9 cellular contexts compared by ENCODE assay signal in genomic region chr16:56632160-56632847, GRCh38. TPM values are rescaled to one million over a fixed set of nuclear protein-coding genes. Genes with fewer than 3 reads are reported as not detected.
DNase-seq lines count a peak whose midpoint lies in the region; FAIRE-seq and TF ChIP-seq lines count a peak whose summit lies in the region.
"Had no signal": no experiment of that assay in that cellular context is flagged by ENCODE, and none has a peak within 500 bp of the region (broad histone marks: within the 10 kb centered on the region; RNA-seq: fewer than 3 reads in every experiment).

MT1M (plus strand) TSS chr16:56632659; CDS start chr16:56632732, 73 bp downstream.

- H3K27me3 ChIP-seq in HL-60 (ENCODE audit: insufficient read depth, poor library complexity, severe bottlenecking) (peaks cover 64% of the 10 kb centered on the region), ascending aorta (no peaks in the 10 kb centered on the region), sigmoid colon (peaks cover 6 to 39% (median 24%) of the 10 kb centered on the region in 3 donors)

- no peaks in the 10 kb centered on the region for H3K36me3 ChIP-seq in ascending aorta
- no peaks in the 10 kb centered on the region for H3K36me3 ChIP-seq in sigmoid colon

- TF ChIP-seq CTCF in HL-60 (IDR thresholded peaks at IDR 0.05; ENCODE audit: insufficient read depth, low read length) (no peak), ascending aorta (IDR thresholded peaks at IDR 0.05) (no peak), sigmoid colon (IDR thresholded peaks at IDR 0.05) (no peak)

- TF ChIP-seq EP300 in sigmoid colon (IDR thresholded peaks at IDR 0.05), result peak in 3 of 4 donors; percentile 53 to 92 (median 67)

- H3K9me3 ChIP-seq in ascending aorta, result no peaks in the 10 kb centered on the region
- no peaks in the 10 kb centered on the region for H3K9me3 ChIP-seq in sigmoid colon

- H3K27ac ChIP-seq in HL-60 (replicated peaks) (no peak within 1 kb of the TSS), ascending aorta (peak within 1 kb of the TSS; percentile 88 to 96), sigmoid colon (peak within 1 kb of the TSS; percentile 70 to 73 (median 72))

- peak; percentile 28 to 44 for TF ChIP-seq POLR2A in sigmoid colon (IDR thresholded peaks at IDR 0.05)

- DNase-seq in HL-60 (ENCODE audit: low read depth in 1 of 2, low spot score in 1 of 2), result no peak
- peak in 1 of 2 donors; percentile 88 for DNase-seq in ascending aorta (ENCODE audit: low spot score in 2 of 2)
- peak; percentile 83 for DNase-seq in sigmoid colon
- DNase-seq in DMS79 (lab: John Stamatoyannopoulos, UW), result no peak
- no peak for DNase-seq in CD1c-positive myeloid dendritic cell (ENCODE audit: extremely low spot score)
- DNase-seq in HTR-8/SVneo (ENCODE audit: insufficient read length, low spot score), result no peak
- DNase-seq in NCI-H1694 treated with DMSO at 0.1 percent for 48 hours (lab: John Stamatoyannopoulos, UW), result no peak

- peaks cover 3 to 12% of the 10 kb centered on the region in 2 donors for H3K4me1 ChIP-seq in ascending aorta
- H3K4me1 ChIP-seq in sigmoid colon, result peaks cover 0 to 31% (median 26%) of the 10 kb centered on the region in 4 donors

- peak within 1 kb of the TSS; percentile 39 for H3K4me3 ChIP-seq in HL-60 (replicated peaks; ENCODE audit: insufficient read depth, low read length)
- peak within 1 kb of the TSS; percentile 54 to 88 for H3K4me3 ChIP-seq in ascending aorta
- H3K4me3 ChIP-seq in iPS-11a (ENCODE audit: low read depth, low read length), result peak within 1 kb of the TSS; percentile 30
- H3K4me3 ChIP-seq in sigmoid colon, result peak within 1 kb of the TSS; percentile 37 to 54 (median 52)

- intact Hi-C loops in ascending aorta (cut with DNase I), result loop anchor here (2.0 to 10.0 kb wide), 2 partner anchors 50 to 552 kb away; partner anchors contain the start of genes MT1X, PSME3IP1 and RSPRY1
- intact Hi-C loops in sigmoid colon (cut with DNase I), result no loop called here

- WGBS in sigmoid colon, 2 donors, result 1% methylated on average over 61 of the region's 61 CpGs

- no peak for FAIRE-seq in HTR-8/SVneo (lab: Jason Lieb, UNC)
- FAIRE-seq: islet of Langerhans had no signal

RNA-seq across cellular contexts. Expression of gene MT1M, which starts in this region (rescaled TPM):
- total RNA-seq in ascending aorta (105 TPM), sigmoid colon (10 to 100 TPM in 2 of 4 donors, 1 to 10 TPM in 2; 3.9 to 40.7 (median 11.0) TPM)
- 100 to 1,000 TPM in 1 of 3 donors, 10 to 100 TPM in 2; 12.5 to 106 (median 43.7) TPM for polyA plus RNA-seq in sigmoid colon
